ENCODE assay signal across 17 cellular contexts in genomic region chr21:15023782-15024181, GRCh38.
"Had no signal": no experiment of that assay in that cellular context is flagged by ENCODE, and none has a peak within 500 bp of the region (broad histone marks: within the 10 kb centered on the region; RNA-seq: fewer than 3 reads in every experiment).

No MANE protein-coding gene starts in this region.

- H3K27me3 ChIP-seq: left lung, right atrium auricular region, suprapubic skin, upper lobe of left lung had no signal

- DNase-seq: activated CD4-positive, alpha-beta T cell treated with anti-CD3 and anti-CD28 coated beads, Interleukin-2, amount 50 U/mL, for 1 hour; activated CD8-positive, alpha-beta memory T cell treated with anti-CD3 and anti-CD28 coated beads for 24 hours; activated naive CD8-positive, alpha-beta T cell treated with anti-CD3 and anti-CD28 coated beads for 36 hours; anterior cingulate cortex; erythroblast; islet precursor cell; left lung; nephron progenitor cell; small intestine; stimulated activated naive CD8-positive, alpha-beta T cell treated with anti-CD3 and anti-CD28 coated beads, Interleukin-15, Interleukin-2, amounts not matched to agents 100 U/mL and 50 U/mL, for 24 hours; T-helper 9 cell; upper lobe of left lung had no signal

- H3K4me3 ChIP-seq: left lung, right atrium auricular region, suprapubic skin, upper lobe of left lung had no signal

- H3K9me3 Mint-ChIP-seq: activated T-helper 1 cell treated with anti-CD3 and anti-CD28 coated beads, Interleukin-12 subunit alpha, Interleukin-12 subunit beta, Interleukin-2, Interleukin-4 antibody, amounts not matched to agents 30 ng/mL and 10 ng/mL and 1 ng/mL, durations not matched to agents 14 hours and 24 hours and 36 hours had no signal

- H3K27ac Mint-ChIP-seq: activated naive CD8-positive, alpha-beta T cell treated with anti-CD3 and anti-CD28 coated beads for 36 hours; progenitor cell of endocrine pancreas had no signal

- H3K27me3 Mint-ChIP-seq: activated naive CD8-positive, alpha-beta T cell treated with anti-CD3 and anti-CD28 coated beads for 36 hours; progenitor cell of endocrine pancreas had no signal

- H3K27ac ChIP-seq: left lung, right atrium auricular region, suprapubic skin, upper lobe of left lung had no signal

- H3K36me3 ChIP-seq: left lung, right atrium auricular region, suprapubic skin, upper lobe of left lung had no signal

- H3K9me3 ChIP-seq: left lung, right atrium auricular region, suprapubic skin, upper lobe of left lung had no signal

- H3K4me3 Mint-ChIP-seq: activated naive CD8-positive, alpha-beta T cell treated with anti-CD3 and anti-CD28 coated beads for 36 hours; activated T-helper 1 cell treated with anti-CD3 and anti-CD28 coated beads, Interleukin-12 subunit alpha, Interleukin-12 subunit beta, Interleukin-2, Interleukin-4 antibody, amounts not matched to agents 30 ng/mL and 10 ng/mL and 1 ng/mL, durations not matched to agents 14 hours and 24 hours and 36 hours; nephron progenitor cell had no signal

- ATAC-seq: activated CD4-positive, CD25-positive, alpha-beta regulatory T cell treated with anti-CD3 and anti-CD28 coated beads, Interleukin-2, amount 50 U/mL, for 24 hours; left lung; stimulated activated naive CD8-positive, alpha-beta T cell treated with anti-CD3 and anti-CD28 coated beads, Interleukin-15, Interleukin-2, amounts not matched to agents 100 U/mL and 50 U/mL, for 24 hours had no signal

- H3K4me1 ChIP-seq: right atrium auricular region, suprapubic skin had no signal

- FAIRE-seq: small intestine had no signal
